In the genomic region with DNA sequence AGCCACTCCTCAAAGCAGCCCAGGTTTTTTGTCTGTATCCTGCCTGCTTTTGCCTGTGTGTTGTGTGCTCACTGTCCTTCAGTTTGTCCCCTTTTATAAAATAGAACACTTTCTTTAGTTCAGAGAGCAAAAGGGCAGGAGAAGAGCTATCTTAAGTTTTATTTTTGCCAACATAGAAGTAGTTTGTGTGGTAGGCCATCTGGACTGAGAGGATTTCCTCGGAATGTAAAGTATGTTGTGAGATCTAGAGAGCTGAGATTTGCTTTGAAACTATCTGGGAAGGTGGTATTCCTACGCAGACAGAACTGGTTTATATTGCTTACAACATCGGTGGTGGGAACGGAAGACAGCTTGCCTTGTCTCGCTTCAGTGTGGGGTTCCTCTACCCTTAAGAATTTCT, we compare ENCODE assay signal across 11 cellular contexts.
DNase-seq lines count a peak whose midpoint lies in the region; ATAC-seq and TF ChIP-seq lines count a peak whose summit lies in the region.
"Had no signal": no experiment of that assay in that cellular context is flagged by ENCODE, and none has a peak within 500 bp of the region (broad histone marks: within the 10 kb centered on the region; RNA-seq: fewer than 3 reads in every experiment).

No MANE protein-coding gene starts in this region.

- ATAC-seq in memory B cell (ENCODE audit: low read depth) = no peak
- no peak for ATAC-seq in GM19395 (IDR thresholded peaks at IDR 0.05; ENCODE audit: unreplicated experiment)
- ATAC-seq: activated T-cell treated with anti-CD3 and anti-CD28 coated beads, Interleukin-2, amount 50 U/mL, for 4 hours had no signal

- H3K4me3 Mint-ChIP-seq in HFFc6 (no peak overlapping the region), memory B cell (no peak overlapping the region), immature natural killer cell (no peak overlapping the region)
- H3K4me3 Mint-ChIP-seq: activated T-cell treated with anti-CD3 and anti-CD28 coated beads, Interleukin-2, amount 50 U/mL, for 4 hours had no signal

- CTCF ChIA-PET in AG04449 (lab: Yijun Ruan, JAX) = interaction anchor here (0.9 to 6.2 kb wide), 4 partner anchors 105 to 144 kb away, joined by 3 to 24 read pairs (median 4); no protein-coding TSS in a partner anchor

- H3K27me3 Mint-ChIP-seq in HFFc6 (ENCODE audit: insufficient read depth) = no peaks in the 10 kb centered on the region
- no peaks in the 10 kb centered on the region for H3K27me3 Mint-ChIP-seq in memory B cell
- H3K27me3 Mint-ChIP-seq in immature natural killer cell (ENCODE audit: low read depth in 3 of 3) = peaks cover 0 to 6% (median 5%) of the 10 kb centered on the region in 3 donors

- peaks cover 16% of the 10 kb centered on the region for H3K4me1 Mint-ChIP-seq in HFFc6 (ENCODE audit: low read depth)
- peaks cover 48% of the 10 kb centered on the region for H3K4me1 Mint-ChIP-seq in memory B cell
- H3K4me1 Mint-ChIP-seq in immature natural killer cell = peaks cover 4 to 44% of the 10 kb centered on the region in 2 donors

- no peaks in the 10 kb centered on the region for H3K9me3 Mint-ChIP-seq in HFFc6
- H3K9me3 Mint-ChIP-seq in memory B cell = no peaks in the 10 kb centered on the region
- no peaks in the 10 kb centered on the region for H3K9me3 Mint-ChIP-seq in immature natural killer cell
- H3K9me3 Mint-ChIP-seq: activated T-cell treated with anti-CD3 and anti-CD28 coated beads, Interleukin-2, amount 50 U/mL, for 4 hours had no signal

- H3K36me3 Mint-ChIP-seq in HFFc6 (ENCODE audit: low read depth) (0 out of 2 replicates have a peak, but pooled peaks cover 4% of the 10 kb centered on the region), memory B cell (peaks cover 12% of the 10 kb centered on the region), immature natural killer cell (no peaks in the 10 kb centered on the region)

- H3K27ac Mint-ChIP-seq in HFFc6 (peak overlapping the region; percentile 6; the same call in 1 of the 2 replicates), memory B cell (peak overlapping the region; percentile 72), immature natural killer cell (peak overlapping the region in 2 of 6 donors; percentile 7 to 41)

- no peak for TF ChIP-seq CTCF in AG04449 (IDR thresholded peaks at IDR 0.05; ENCODE audit: insufficient read depth, low read length, missing control alignments)
- no peak for TF ChIP-seq CTCF in HFFc6 (IDR thresholded peaks at IDR 0.05)

- POLR2A ChIA-PET in AG04449 (lab: Yijun Ruan, JAX) = interaction anchor here (1.0 kb wide), 2 partner anchors 92 to 101 kb away, joined by 3 read pairs; no protein-coding TSS in a partner anchor

- peak; percentile 57 for DNase-seq in AG04449 (ENCODE audit: low read depth, low spot score)
- peak; percentile 6 for DNase-seq in HFFc6
- DNase-seq in dermis blood vessel endothelial cell = peak; percentile 38
- no peak for DNase-seq in memory B cell (ENCODE audit: low spot score in 2 of 2)
- no peak for DNase-seq in activated effector memory CD4-positive, alpha-beta T cell treated with Interleukin-2 at 50 U/mL for 16 hours
- no peak for DNase-seq in immature natural killer cell
- no peak for DNase-seq in hippocampal formation (lab: John Stamatoyannopoulos, UW)
- DNase-seq: ACHN; activated T-cell treated with anti-CD3 and anti-CD28 coated beads, Interleukin-2, amount 50 U/mL, for 4 hours; NCI-H2029 had no signal

- no peak overlapping the region for H3K4me3 ChIP-seq in AG04449 (ENCODE audit: low read depth, low read length)

Comparison
In these comparisons a context has a peak if more than half of its experiments do, and no peak if none do; other contexts are left out.
1. DNase-seq: peak in AG04449 (single experiment), HFFc6 (single experiment) and dermis blood vessel endothelial cell (single experiment); none in memory B cell (0 of 2), activated effector memory CD4-positive, alpha-beta T cell treated with Interleukin-2 at 50 U/mL for 16 hours (single experiment), immature natural killer cell (0 of 3) and hippocampal formation (0 of 2).